Comparison of ENCODE assay signal across 1 cellular context in genomic region chr12:56150563-56150962, GRCh38.
TF ChIP-seq lines count a peak whose summit lies in the region.

No MANE protein-coding gene starts in this region.

TF ChIP-seq in HEK293T, 16 proteins besides CTCF, POLR2A, EP300 and RAD21 (continued from another document):
- TF ChIP-seq ARNT (IDR thresholded peaks at IDR 0.05) (no peak), CTBP1 (IDR thresholded peaks at IDR 0.05; ENCODE audit: borderline replicate concordance) (no peak), FOXK2 (IDR thresholded peaks at IDR 0.05) (no peak), TARDBP (IDR thresholded peaks at IDR 0.05) (no peak), BHLHE40 (IDR thresholded peaks at IDR 0.05; ENCODE audit: borderline replicate concordance) (no peak), ELF4 (IDR thresholded peaks at IDR 0.05) (no peak)
- TF ChIP-seq, protein P1, sequence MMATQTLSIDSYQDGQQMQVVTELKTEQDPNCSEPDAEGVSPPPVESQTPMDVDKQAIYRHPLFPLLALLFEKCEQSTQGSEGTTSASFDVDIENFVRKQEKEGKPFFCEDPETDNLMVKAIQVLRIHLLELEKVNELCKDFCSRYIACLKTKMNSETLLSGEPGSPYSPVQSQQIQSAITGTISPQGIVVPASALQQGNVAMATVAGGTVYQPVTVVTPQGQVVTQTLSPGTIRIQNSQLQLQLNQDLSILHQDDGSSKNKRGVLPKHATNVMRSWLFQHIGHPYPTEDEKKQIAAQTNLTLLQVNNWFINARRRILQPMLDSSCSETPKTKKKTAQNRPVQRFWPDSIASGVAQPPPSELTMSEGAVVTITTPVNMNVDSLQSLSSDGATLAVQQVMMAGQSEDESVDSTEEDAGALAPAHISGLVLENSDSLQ (IDR thresholded peaks at IDR 0.05), result no peak
